20 cellular contexts compared by ENCODE assay signal in the genomic region with DNA sequence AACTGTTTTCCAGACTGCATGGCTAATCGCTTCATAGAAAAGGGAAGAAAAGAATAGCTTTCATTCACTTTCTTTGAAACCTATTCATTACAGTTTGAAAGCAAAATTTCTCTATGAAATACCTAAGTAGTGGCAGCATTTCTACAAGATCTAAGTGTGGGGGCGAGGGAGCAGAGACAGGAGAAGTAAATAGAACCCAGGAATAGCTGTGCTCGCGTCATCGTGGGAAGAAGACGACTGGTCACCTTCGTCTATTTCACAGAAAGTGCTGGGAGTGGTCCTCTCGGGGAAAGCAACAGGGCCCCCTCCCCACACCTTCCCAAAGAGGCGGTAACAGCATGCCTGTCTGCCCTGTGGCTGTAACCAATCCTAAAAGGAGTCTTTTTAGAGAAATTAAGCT.
"Had no signal": no experiment of that assay in that cellular context is flagged by ENCODE, and none has a peak within 500 bp of the region (broad histone marks: within the 10 kb centered on the region; RNA-seq: fewer than 3 reads in every experiment).

No MANE protein-coding gene starts in this region.

- H3K4me1 Mint-ChIP-seq: memory B cell; natural killer cell; stimulated activated naive B cell treated with anti-CD40 and anti-IgM and Interleukin-4, amounts not matched to agents 10 μg/mL and 1 μg/mL and 100 μg/mL, for 72 hours had no signal

- ATAC-seq: left lobe of liver; natural killer cell; right cardiac atrium; stimulated activated naive B cell treated with anti-CD40 and anti-IgM and Interleukin-4, amounts not matched to agents 10 μg/mL and 1 μg/mL and 100 μg/mL, for 72 hours had no signal

- DNase-seq: cerebellar nuclear complex; dorsolateral prefrontal cortex; effector CD4-positive, alpha-beta T cell; esophagus squamous epithelium; foreskin melanocyte; kidney; natural killer cell; psoas muscle; right cardiac atrium; sigmoid colon; spleen; stimulated activated naive B cell treated with anti-CD40 and anti-IgM and Interleukin-4, amounts not matched to agents 10 μg/mL and 1 μg/mL and 100 μg/mL, for 72 hours; upper lobe of left lung had no signal

- H3K36me3 ChIP-seq: esophagus squamous epithelium, sigmoid colon, spleen, thoracic aorta, tibial nerve, upper lobe of left lung had no signal

- H3K4me3 Mint-ChIP-seq: memory B cell; natural killer cell; stimulated activated naive B cell treated with anti-CD40 and anti-IgM and Interleukin-4, amounts not matched to agents 10 μg/mL and 1 μg/mL and 100 μg/mL, for 72 hours; stimulated activated naive CD8-positive, alpha-beta T cell treated with anti-CD3 and anti-CD28 coated beads, Interleukin-15, Interleukin-2, amounts not matched to agents 100 ng/mL and 50 ng/mL, for 24 hours had no signal

- H3K36me3 Mint-ChIP-seq: memory B cell; natural killer cell; stimulated activated naive B cell treated with anti-CD40 and anti-IgM and Interleukin-4, amounts not matched to agents 10 μg/mL and 1 μg/mL and 100 μg/mL, for 72 hours had no signal

- H3K4me1 ChIP-seq: esophagus squamous epithelium, sigmoid colon, spleen, tibial nerve, upper lobe of left lung had no signal

- H3K27ac ChIP-seq: dorsolateral prefrontal cortex, esophagus squamous epithelium, psoas muscle, sigmoid colon, skin epidermis, spleen, thoracic aorta, tibial nerve, upper lobe of left lung had no signal

- H3K27ac Mint-ChIP-seq: memory B cell; natural killer cell; stimulated activated naive B cell treated with anti-CD40 and anti-IgM and Interleukin-4, amounts not matched to agents 10 μg/mL and 1 μg/mL and 100 μg/mL, for 72 hours; stimulated activated naive CD8-positive, alpha-beta T cell treated with anti-CD3 and anti-CD28 coated beads, Interleukin-15, Interleukin-2, amounts not matched to agents 100 ng/mL and 50 ng/mL, for 24 hours had no signal

- H3K27me3 ChIP-seq: sigmoid colon, spleen, tibial nerve, upper lobe of left lung had no signal

- H3K9me3 ChIP-seq: esophagus squamous epithelium, psoas muscle, sigmoid colon, spleen, thoracic aorta, tibial nerve, upper lobe of left lung had no signal

- H3K4me3 ChIP-seq: esophagus squamous epithelium, lung, psoas muscle, sigmoid colon, skin epidermis, spleen, thoracic aorta, tibial nerve, upper lobe of left lung had no signal

- H3K9me3 Mint-ChIP-seq: memory B cell; natural killer cell; stimulated activated naive CD8-positive, alpha-beta T cell treated with anti-CD3 and anti-CD28 coated beads, Interleukin-15, Interleukin-2, amounts not matched to agents 100 ng/mL and 50 ng/mL, for 24 hours had no signal
